Comparison of ENCODE assay signal across 9 cellular contexts in genomic region chr3:45123841-45124269, GRCh38.
A peak's percentile ranks its signal among the peaks of the same experiment; 100 is the strongest.
DNase-seq lines count a peak whose midpoint lies in the region; TF ChIP-seq lines count a peak whose summit lies in the region.
"Had no signal": no experiment of that assay in that cellular context is flagged by ENCODE, and none has a peak within 500 bp of the region (broad histone marks: within the 10 kb centered on the region; RNA-seq: fewer than 3 reads in every experiment).

No MANE protein-coding gene starts in this region.

- no peak overlapping the region for H3K4me3 ChIP-seq in foreskin fibroblast (ENCODE audit: low read depth in 1 of 2, low read length in 2 of 2)
- H3K4me3 ChIP-seq: ovary had no signal

- H3K4me1 Mint-ChIP-seq in activated T-cell treated with anti-CD3 and anti-CD28 coated beads, Interleukin-2, amount 50 U/mL, for 24 hours (ENCODE audit: low read depth), result peaks cover 33% of the 10 kb centered on the region

- peaks cover 7% of the 10 kb centered on the region for H3K27me3 Mint-ChIP-seq in activated T-cell treated with anti-CD3 and anti-CD28 coated beads, Interleukin-2, amount 50 U/mL, for 24 hours

- H3K9me3 Mint-ChIP-seq in activated T-cell treated with anti-CD3 and anti-CD28 coated beads, Interleukin-2, amount 50 U/mL, for 24 hours, result no peaks in the 10 kb centered on the region

- no peak for TF ChIP-seq CTCF in foreskin fibroblast (IDR thresholded peaks at IDR 0.05; ENCODE audit: low read depth, low read length)

- no peak overlapping the region for H3K4me3 Mint-ChIP-seq in activated T-cell treated with anti-CD3 and anti-CD28 coated beads, Interleukin-2, amount 50 U/mL, for 24 hours

- no peaks in the 10 kb centered on the region for H3K36me3 Mint-ChIP-seq in activated T-cell treated with anti-CD3 and anti-CD28 coated beads, Interleukin-2, amount 50 U/mL, for 24 hours (ENCODE audit: low read depth)

- H3K27ac Mint-ChIP-seq in activated T-cell treated with anti-CD3 and anti-CD28 coated beads, Interleukin-2, amount 50 U/mL, for 24 hours, result no peak overlapping the region

- peak; percentile 16 for DNase-seq in activated T-cell treated with anti-CD3 and anti-CD28 coated beads, Interleukin-2, amount 50 U/mL, for 24 hours
- no peak for DNase-seq in activated T-cell treated with anti-CD3 and anti-CD28 coated beads, Interleukin-2, amount 50 U/mL, for 48 hours
- DNase-seq in T1000 (lab: John Stamatoyannopoulos, UW), result peak; percentile 53
- DNase-seq in foreskin fibroblast, result peak; percentile 96 to 97
- DNase-seq in stromal cell of bone marrow (ENCODE audit: low read depth), result peak; percentile 86
- no peak for DNase-seq in NCI-H146 treated with DMSO at 0.1 percent for 48 hours (lab: John Stamatoyannopoulos, UW; ENCODE audit: unreplicated experiment)
- no peak for DNase-seq in NCI-H446 (lab: John Stamatoyannopoulos, UW)
- DNase-seq in activated effector memory CD4-positive, alpha-beta T cell treated with Interleukin-2 at 50 U/mL for 16 hours, result no peak
- DNase-seq: ovary had no signal

Comparison
In these comparisons a context has a peak if more than half of its experiments do, and no peak if none do; other contexts are left out.
1. DNase-seq: peak in activated T-cell treated with anti-CD3 and anti-CD28 coated beads, Interleukin-2, amount 50 U/mL, for 24 hours (single experiment), T1000 (single experiment), foreskin fibroblast (2 of 2) and stromal cell of bone marrow (single experiment); none in activated T-cell treated with anti-CD3 and anti-CD28 coated beads, Interleukin-2, amount 50 U/mL, for 48 hours (0 of 2), NCI-H146 treated with DMSO at 0.1 percent for 48 hours (single experiment), NCI-H446 (0 of 2) and activated effector memory CD4-positive, alpha-beta T cell treated with Interleukin-2 at 50 U/mL for 16 hours (single experiment).